24 cellular contexts compared by ENCODE assay signal in genomic region chrX:136933617-136934145, GRCh38. TPM values are rescaled to one million over a fixed set of nuclear protein-coding genes. Genes with fewer than 3 reads are reported as not detected.
DNase-seq lines count a peak whose midpoint lies in the region; ATAC-seq, FAIRE-seq and TF ChIP-seq lines count a peak whose summit lies in the region.
"Had no signal": no experiment of that assay in that cellular context is flagged by ENCODE, and none has a peak within 500 bp of the region (broad histone marks: within the 10 kb centered on the region; RNA-seq: fewer than 3 reads in every experiment).

No MANE protein-coding gene starts in this region.

- H3K9me3 ChIP-seq in endothelial cell of umbilical vein (replicated peaks; ENCODE audit: control insufficient read depth, insufficient read depth, low read length), result no peaks in the 10 kb centered on the region
- H3K9me3 ChIP-seq in CD4-positive, alpha-beta memory T cell (ENCODE audit: control insufficient read depth in 1 of 2, low read length in 2 of 2), result no peaks in the 10 kb centered on the region
- H3K9me3 ChIP-seq: prostate gland, SK-N-SH had no signal

- peaks cover 16 to 23% (median 19%) of the 10 kb centered on the region in 4 donors for H3K4me1 Mint-ChIP-seq in CD4-positive, alpha-beta memory T cell

- H3K4me2 ChIP-seq in endothelial cell of umbilical vein (ENCODE audit: insufficient read depth, low read length), result no peak overlapping the region
- H3K4me2 ChIP-seq: SK-N-SH had no signal

- H3K27me3 Mint-ChIP-seq in CD4-positive, alpha-beta memory T cell, result no peaks in the 10 kb centered on the region
- H3K27me3 Mint-ChIP-seq: activated CD4-positive, alpha-beta memory T cell treated with anti-CD3 and anti-CD28 coated beads for 36 hours had no signal

- DNase-seq in D341Med (ENCODE audit: low spot score), result peak; percentile 18
- peak; percentile 45 for DNase-seq in NCI-H524 treated with DMSO at 0.1 percent for 48 hours (lab: John Stamatoyannopoulos, UW)
- peak; percentile 4 for DNase-seq in endothelial cell of umbilical vein (ENCODE audit: low read depth, low spot score)
- DNase-seq in GM19240 (ENCODE audit: insufficient read length, low spot score), result no peak
- no peak for DNase-seq in posterior cingulate gyrus
- DNase-seq in CD4-positive, alpha-beta memory T cell, result no peak
- DNase-seq: activated CD4-positive, alpha-beta memory T cell treated with anti-CD3 and anti-CD28 coated beads for 36 hours; activated CD4-positive, CD25-positive, alpha-beta regulatory T cell; activated naive CD4-positive, alpha-beta T cell; activated T-cell treated with anti-CD3 and anti-CD28 coated beads for 4 hours; CD8-positive, alpha-beta memory T cell; cerebellar nuclear complex; effector CD4-positive, alpha-beta T cell; Karpas-422; NCI-H1048; NCI-H1930; SK-N-SH; stimulated activated CD4-positive, alpha-beta T cell treated with anti-CD3 and anti-CD28 coated beads, Interleukin-4, amount 100 ng/mL, for 4 hours had no signal

- H3K9me3 Mint-ChIP-seq in CD4-positive, alpha-beta memory T cell, result peaks cover 0 to 7% (median 0%) of the 10 kb centered on the region in 8 donors
- H3K9me3 Mint-ChIP-seq: activated CD4-positive, alpha-beta memory T cell treated with anti-CD3 and anti-CD28 coated beads for 36 hours; CD8-positive, alpha-beta memory T cell; T-helper 2 cell treated with Interferon-gamma antibody and Interleukin-4, amounts not matched to agents 5 μg/mL and 100 μg/mL, for 36 hours had no signal

- BruUV-seq in endothelial cell of umbilical vein (replicated peaks; lab: Mats Ljungman, UMichigan), result no TSS peak

- no peaks in the 10 kb centered on the region for H4K20me1 ChIP-seq in endothelial cell of umbilical vein (replicated peaks; ENCODE audit: control insufficient read depth, extremely low read depth, insufficient read depth, low read length)

- POLR2A ChIA-PET in endothelial cell of umbilical vein (lab: Charles Lee), result no interaction called here
- POLR2A ChIA-PET in CD4-positive, alpha-beta memory T cell (lab: Charles Lee; ENCODE audit: partially characterized antibody), result no interaction called here

- H3K9ac ChIP-seq in endothelial cell of umbilical vein (replicated peaks; ENCODE audit: extremely low read depth, insufficient read depth, low read length), result no peak overlapping the region
- H3K9ac ChIP-seq in rectal smooth muscle tissue (ENCODE audit: low read length), result no peak overlapping the region
- H3K9ac ChIP-seq: SK-N-SH had no signal

- H3K79me2 ChIP-seq in endothelial cell of umbilical vein (ENCODE audit: control insufficient read depth, insufficient read depth, low read length), result no peaks in the 10 kb centered on the region

- H3K27me3 ChIP-seq in endothelial cell of umbilical vein (ENCODE audit: control insufficient read depth in 2 of 2, insufficient read depth in 2 of 2, low read length in 2 of 2) (no peaks in the 10 kb centered on the region), rectal smooth muscle tissue (ENCODE audit: control insufficient read depth, insufficient read depth, low read length) (no peaks in the 10 kb centered on the region)
- H3K27me3 ChIP-seq in CD4-positive, alpha-beta memory T cell (ENCODE audit: insufficient read depth, low read length), result no peaks in the 10 kb centered on the region

- H3K4me3 ChIP-seq in endothelial cell of umbilical vein (replicated peaks in 1 of 3; ENCODE audit: insufficient read depth in 1 of 3, low read depth in 1 of 3, low read length in 3 of 3), result no peak overlapping the region
- H3K4me3 ChIP-seq in rectal smooth muscle tissue (ENCODE audit: low read length), result peak overlapping the region; percentile 31
- H3K4me3 ChIP-seq in CD4-positive, alpha-beta memory T cell (ENCODE audit: low read length in 2 of 2), result no peak overlapping the region
- H3K4me3 ChIP-seq: prostate gland had no signal

- H3K27ac Mint-ChIP-seq in CD4-positive, alpha-beta memory T cell, result peak overlapping the region in 1 of 7 donors; percentile 61
- H3K27ac Mint-ChIP-seq: activated CD4-positive, alpha-beta memory T cell treated with anti-CD3 and anti-CD28 coated beads for 36 hours; mesothelial cell of epicardium; T-helper 2 cell treated with Interferon-gamma antibody and Interleukin-4, amounts not matched to agents 5 μg/mL and 100 μg/mL, for 36 hours had no signal

- TF ChIP-seq POLR2A in endothelial cell of umbilical vein (IDR thresholded peaks at IDR 0.05; ENCODE audit: low read depth, low read length), result no peak

- H3K36me3 Mint-ChIP-seq in CD4-positive, alpha-beta memory T cell, result no peaks in the 10 kb centered on the region

- H3K36me3 ChIP-seq in endothelial cell of umbilical vein (ENCODE audit: control insufficient read depth in 2 of 2, extremely low read depth in 1 of 2, insufficient read depth in 2 of 2, low read length in 2 of 2) (no peaks in the 10 kb centered on the region), rectal smooth muscle tissue (ENCODE audit: control insufficient read depth, insufficient read depth, low read length) (no peaks in the 10 kb centered on the region)
- no peaks in the 10 kb centered on the region for H3K36me3 ChIP-seq in CD4-positive, alpha-beta memory T cell (ENCODE audit: insufficient read depth, low read length)
- H3K36me3 ChIP-seq: prostate gland had no signal

- FAIRE-seq in endothelial cell of umbilical vein (lab: Jason Lieb, UNC), result no peak

- no peak overlapping the region for H3K4me3 Mint-ChIP-seq in CD4-positive, alpha-beta memory T cell
- H3K4me3 Mint-ChIP-seq: activated CD4-positive, alpha-beta memory T cell treated with anti-CD3 and anti-CD28 coated beads for 36 hours; CD8-positive, alpha-beta memory T cell; mesothelial cell of epicardium; nephron; T-helper 2 cell treated with Interferon-gamma antibody and Interleukin-4, amounts not matched to agents 5 μg/mL and 100 μg/mL, for 36 hours had no signal

- no peak for TF ChIP-seq CTCF in endothelial cell of umbilical vein (IDR thresholded peaks at IDR 0.05; ENCODE audit: extremely low read depth in 1 of 2, insufficient read depth in 1 of 2, low read depth in 1 of 2, low read length in 2 of 2)

- dilution Hi-C loops in endothelial cell of umbilical vein (cut with MboI; ENCODE audit: extremely low pct_ligation_motif_present, low sequenced_read_pairs), result no loop called here

- CTCF ChIA-PET in endothelial cell of umbilical vein (lab: Charles Lee), result interaction anchor here (1.5 kb wide), 1 partner anchor 225 kb away, joined by 3 read pairs; no protein-coding TSS in a partner anchor
- CTCF ChIA-PET in CD4-positive, alpha-beta memory T cell (lab: Charles Lee; ENCODE audit: partially characterized antibody), result no interaction called here

- H2AFZ ChIP-seq in endothelial cell of umbilical vein (ENCODE audit: low read depth, low read length), result no peak overlapping the region

- no peak for ATAC-seq in esophagus mucosa

- intact Hi-C loops in endothelial cell of umbilical vein (cut with micrococcal nuclease) (no loop called here), posterior cingulate gyrus (cut with DNase I) (no loop called here)
- intact Hi-C loops in CD4-positive, alpha-beta memory T cell (cut with micrococcal nuclease), result no loop called here

- H3K4me1 ChIP-seq in endothelial cell of umbilical vein (ENCODE audit: control insufficient read depth, extremely low read depth, insufficient read depth, low read length) (no peaks in the 10 kb centered on the region), rectal smooth muscle tissue (ENCODE audit: control insufficient read depth, insufficient read depth, low read length) (no peaks in the 10 kb centered on the region)
- H3K4me1 ChIP-seq in CD4-positive, alpha-beta memory T cell (ENCODE audit: insufficient read depth, low read length), result peaks cover 13% of the 10 kb centered on the region
- H3K4me1 ChIP-seq: prostate gland had no signal

- H3K27ac ChIP-seq in endothelial cell of umbilical vein (ENCODE audit: insufficient read depth, low read depth, low read length), result no peak overlapping the region
- H3K27ac ChIP-seq in rectal smooth muscle tissue (ENCODE audit: low read depth, low read length), result peak overlapping the region; percentile 55
- no peak overlapping the region for H3K27ac ChIP-seq in CD4-positive, alpha-beta memory T cell (ENCODE audit: low read depth, low read length)
- H3K27ac ChIP-seq: prostate gland had no signal

- no peaks in the 10 kb centered on the region for H3K9me1 ChIP-seq in endothelial cell of umbilical vein (replicated peaks; ENCODE audit: control insufficient read depth, extremely low read depth, insufficient read depth, low read length)

TF ChIP-seq in endothelial cell of umbilical vein, 7 proteins besides CTCF, POLR2A, EP300 and RAD21:
- TF ChIP-seq MYC (IDR thresholded peaks at IDR 0.05; ENCODE audit: low read depth, low read length), result no peak
- TF ChIP-seq GATA2 (IDR thresholded peaks at IDR 0.05; ENCODE audit: insufficient read depth, insufficient read length, low read depth, low read length), result no peak
- TF ChIP-seq JUN (IDR thresholded peaks at IDR 0.05; ENCODE audit: borderline replicate concordance, insufficient read depth, insufficient read length, low read depth), result no peak
- no peak for TF ChIP-seq FOS (IDR thresholded peaks at IDR 0.05; ENCODE audit: borderline replicate concordance, insufficient read depth, low read length)
- TF ChIP-seq MAX (IDR thresholded peaks at IDR 0.05; ENCODE audit: insufficient read depth, insufficient read length), result no peak
- no peak for TF ChIP-seq EZH2 (IDR thresholded peaks at IDR 0.05; ENCODE audit: borderline replicate concordance, low read depth, low read length, severe bottlenecking)
- no peak for TF ChIP-seq POLR2AphosphoS5 (IDR thresholded peaks at IDR 0.05; ENCODE audit: insufficient read depth, low read depth, low read length)

RNA-seq across cellular contexts. Expression of gene RBMX, which starts 53.2 kb away (rescaled TPM):
- total RNA-seq in endothelial cell of umbilical vein (235 and 251 TPM in 2 replicates), esophagus mucosa (103 TPM)
- 99.1 and 117 TPM in 2 replicates for polyA plus RNA-seq in endothelial cell of umbilical vein
- polyA plus RNA-seq in endothelial cell of umbilical vein (2011; cell fraction: cytosol; rRNA removed), result 117 and 122 TPM in 2 replicates
- 237 and 314 TPM in 2 replicates for polyA plus RNA-seq in endothelial cell of umbilical vein (2011; cell fraction: nucleus; rRNA removed)
- 167 and 202 TPM in 2 replicates for polyA plus RNA-seq in endothelial cell of umbilical vein (2012)
- 132 and 141 TPM in 2 replicates for polyA minus RNA-seq in endothelial cell of umbilical vein
- polyA minus RNA-seq in endothelial cell of umbilical vein (2011; cell fraction: cytosol; rRNA and poly(A)+ RNA removed), result 143 TPM
- 75.9 and 92.8 TPM in 2 replicates for polyA minus RNA-seq in endothelial cell of umbilical vein (2011; cell fraction: nucleus; rRNA and poly(A)+ RNA removed)
- 100 to 1,000 TPM; 239 to 246 TPM for total RNA-seq in CD4-positive, alpha-beta memory T cell
- polyA plus RNA-seq in CD4-positive, alpha-beta memory T cell, result 100 to 1,000 TPM; 183 to 244 TPM

Comparison
In these comparisons a context has a peak if more than half of its experiments do, and no peak if none do; other contexts are left out.
1. DNase-seq: peak in D341Med (single experiment), NCI-H524 treated with DMSO at 0.1 percent for 48 hours (single experiment) and endothelial cell of umbilical vein (single experiment); none in GM19240 (single experiment), posterior cingulate gyrus (0 of 10) and CD4-positive, alpha-beta memory T cell (0 of 5).